In the genomic region with DNA sequence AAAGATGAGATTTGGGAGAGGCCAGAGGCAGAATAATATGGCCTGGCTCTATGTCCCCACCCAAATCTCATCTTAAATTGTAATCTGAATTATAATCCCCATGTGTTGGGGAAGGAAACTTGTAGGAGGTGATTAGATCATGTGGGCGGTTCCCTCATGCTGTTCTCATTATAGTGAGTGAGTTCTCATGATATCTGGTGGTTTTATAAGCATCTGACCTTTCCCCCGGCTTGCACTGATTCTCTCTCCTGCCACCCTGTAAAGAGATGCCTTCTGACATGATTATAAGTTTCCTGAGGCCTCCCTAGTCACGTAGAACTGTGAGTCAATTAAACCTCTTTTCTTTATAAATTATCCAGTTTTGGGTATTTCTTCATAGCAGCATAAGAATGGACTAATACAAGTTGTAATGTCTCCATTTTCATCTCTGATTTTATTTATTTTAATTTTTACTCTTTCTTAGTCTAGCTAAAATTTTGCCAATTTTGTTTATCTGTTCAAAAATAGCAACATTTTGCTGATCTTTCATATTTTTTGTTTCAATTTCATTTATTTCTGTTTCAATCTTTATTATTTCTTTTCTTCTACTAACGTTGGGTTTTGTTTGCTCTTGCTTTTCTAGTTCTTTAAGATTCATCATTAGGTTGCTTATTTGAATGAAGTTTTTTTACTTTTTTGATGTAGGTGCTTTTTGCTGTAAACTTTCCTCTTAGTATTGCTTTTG, we compare ENCODE assay signal across 25 cellular contexts.
"Had no signal": no experiment of that assay in that cellular context is flagged by ENCODE, and none has a peak within 500 bp of the region (broad histone marks: within the 10 kb centered on the region; RNA-seq: fewer than 3 reads in every experiment).

No MANE protein-coding gene starts in this region.

- H3K9ac ChIP-seq: parathyroid adenoma had no signal

- H3K79me2 ChIP-seq: parathyroid adenoma had no signal

- H3K27me3 ChIP-seq: dorsolateral prefrontal cortex, foreskin keratinocyte, heart right ventricle, neutrophil, testis, tibial artery had no signal

- DNase-seq: dorsolateral prefrontal cortex; effector CD4-positive, alpha-beta T cell; foreskin keratinocyte; glutamatergic neuron; heart right ventricle; hippocampal formation; immature natural killer cell; islet precursor cell; kidney glomerular epithelial cell; left ventricle myocardium superior; lower lobe of right lung; stimulated activated CD4-positive, alpha-beta T cell treated with anti-CD3 and anti-CD28 coated beads, Interleukin-12 subunit alpha, Interleukin-12 subunit beta, amount 100 ng/mL, for 4 hours; stimulated activated CD4-positive, alpha-beta T cell treated with anti-CD3 and anti-CD28 coated beads, Interleukin-1b, Interleukin-23, amount 100 ng/mL, for 48 hours; stimulated activated CD4-positive, alpha-beta T cell treated with anti-CD3 and anti-CD28 coated beads, Interleukin-4, amount 100 ng/mL, for 1 hour; stimulated activated naive CD4-positive, alpha-beta T cell treated with Interleukin-2 at 50 U/mL for 16 hours; substantia nigra; testis; tibial artery had no signal

- FAIRE-seq: colon had no signal

- H3K36me3 ChIP-seq: heart right ventricle, lower lobe of right lung, neutrophil, tibial artery had no signal

- H2AFZ ChIP-seq: parathyroid adenoma had no signal

- H3K4me3 ChIP-seq: dorsolateral prefrontal cortex, heart right ventricle, lower lobe of right lung, smooth muscle cell, testis, tibial artery had no signal

- H3K27ac ChIP-seq: dorsolateral prefrontal cortex, foreskin keratinocyte, heart right ventricle, lower lobe of right lung, neutrophil, parathyroid adenoma, testis, tibial artery had no signal

- H3K9me3 ChIP-seq: lower lobe of right lung, testis had no signal

- H3K4me1 ChIP-seq: foreskin keratinocyte, heart right ventricle, lower lobe of right lung, parathyroid adenoma, testis, tibial artery had no signal

- H3K4me2 ChIP-seq: smooth muscle cell had no signal

- ATAC-seq: foreskin keratinocyte; heart right ventricle; left ventricle myocardium superior; lower lobe of right lung; natural killer cell treated with Interleukin-12 subunit alpha and Interleukin-12 subunit beta and Interleukin-15 and Interleukin-18, amount 100 ng/mL, for 72 hours; sciatic nerve; stimulated activated effector memory CD8-positive, alpha-beta T cell treated with anti-CD3 and anti-CD28 coated beads, Interleukin-12 subunit alpha, Interleukin-12 subunit beta, amount 100 ng/mL, for 72 hours had no signal
